In genomic region chr17:64282753-64283080, GRCh38 we compare ENCODE assay signal across 1 cellular context.
TF ChIP-seq lines count a peak whose summit lies in the region.

No MANE protein-coding gene starts in this region.

TF ChIP-seq in GM23338, 12 proteins besides CTCF, POLR2A, EP300 and RAD21 (continued from another document):
- TF ChIP-seq REST (IDR thresholded peaks at IDR 0.05; ENCODE audit: unreplicated experiment) (no peak), JUNB (IDR thresholded peaks at IDR 0.05; ENCODE audit: unreplicated experiment) (no peak), STAT1 (IDR thresholded peaks at IDR 0.05; ENCODE audit: unreplicated experiment) (no peak)
